In genomic region chr15:59689626-59690236, GRCh38 we compare ENCODE assay signal across 8 cellular contexts. TPM values are rescaled to one million over a fixed set of nuclear protein-coding genes. Genes with fewer than 3 reads are reported as not detected.
DNase-seq lines count a peak whose midpoint lies in the region; ATAC-seq and TF ChIP-seq lines count a peak whose summit lies in the region.

No MANE protein-coding gene starts in this region.

- H3K27me3 ChIP-seq in H9 (ENCODE audit: insufficient read depth, low read length): no peaks in the 10 kb centered on the region

- peaks cover 17% of the 10 kb centered on the region for H3K27me3 Mint-ChIP-seq in H9 (ENCODE audit: low read depth)
- no peaks in the 10 kb centered on the region for H3K27me3 Mint-ChIP-seq in memory B cell

- ATAC-seq in memory B cell (ENCODE audit: low read depth) (peak; percentile 10), HG03175 (IDR thresholded peaks at IDR 0.05; ENCODE audit: unreplicated experiment) (no peak)

- peak overlapping the region; percentile 94 to 96 for H3K4me3 Mint-ChIP-seq in H9
- peak overlapping the region; percentile 97 for H3K4me3 Mint-ChIP-seq in memory B cell

- H3K4me2 ChIP-seq in H9 (ENCODE audit: insufficient read depth, insufficient read length, low read length): peak overlapping the region; percentile 2

- no peak overlapping the region for H3K18ac ChIP-seq in H9 (ENCODE audit: insufficient read length, low read depth, low read length)

- H3K4ac ChIP-seq in H9 (ENCODE audit: low read depth, low read length): no peak overlapping the region

- H2BK12ac ChIP-seq in H9 (ENCODE audit: insufficient read length, low read depth, low read length): no peak overlapping the region

- H2BK20ac ChIP-seq in H9 (ENCODE audit: low read depth, low read length, poor library complexity, severe bottlenecking): no peak overlapping the region

- H3K79me2 ChIP-seq in H9 (ENCODE audit: insufficient read depth, low read length): peaks cover 27% of the 10 kb centered on the region; the same call in 1 of the 2 replicates

- no peak overlapping the region for H3K23ac ChIP-seq in H9 (ENCODE audit: insufficient read length, low read depth, low read length)

- no peak for TF ChIP-seq CTCF in H9 (conservative IDR thresholded peaks at IDR 0.05)

- peaks cover 5% of the 10 kb centered on the region; the same call in 1 of the 2 replicates for H3K4me1 ChIP-seq in H9 (ENCODE audit: insufficient read depth, low read length)

- no peaks in the 10 kb centered on the region for H3K9me3 ChIP-seq in H9 (ENCODE audit: control insufficient read depth, low read depth, low read length)

- H3K9ac ChIP-seq in H9 (ENCODE audit: extremely low read depth, insufficient read length, low read length): no peak overlapping the region

- H3K27ac Mint-ChIP-seq in H9: peak overlapping the region; percentile 94 to 98 (median 98)
- H3K27ac Mint-ChIP-seq in memory B cell: peak overlapping the region; percentile 97

- H4K8ac ChIP-seq in H9 (replicated peaks; ENCODE audit: insufficient read length, low read depth, low read length): no peak overlapping the region

- H3K9me3 Mint-ChIP-seq in H9 (no peaks in the 10 kb centered on the region), memory B cell (no peaks in the 10 kb centered on the region)

- no peaks in the 10 kb centered on the region for H3K23me2 ChIP-seq in H9 (ENCODE audit: insufficient read length, low read depth, low read length, poor library complexity, severe bottlenecking)

- no peak overlapping the region for H2BK120ac ChIP-seq in H9 (ENCODE audit: low read depth, low read length, poor library complexity, severe bottlenecking)

- H2BK15ac ChIP-seq in H9 (ENCODE audit: low read depth, low read length): no peak overlapping the region

- DNase-seq in H9: peak; percentile 78
- DNase-seq in NCI-H524 (lab: John Stamatoyannopoulos, UW): peak; percentile 63 to 84
- peak; percentile 7 to 46 for DNase-seq in activated CD4-positive, alpha-beta T cell treated with anti-CD3 and anti-CD28 coated beads, Interleukin-2, amount 50 U/mL, for 24 hours (ENCODE audit: low read depth in 1 of 2, low spot score in 1 of 2)
- peak; percentile 80 for DNase-seq in ecto neural progenitor cell (ENCODE audit: low spot score)
- peak; percentile 38 to 41 for DNase-seq in memory B cell (ENCODE audit: low spot score in 2 of 2)
- peak; percentile 26 for DNase-seq in stimulated activated CD8-positive, alpha-beta memory T cell treated with anti-CD3 and anti-CD28 coated beads, Interleukin-12 subunit alpha, Interleukin-12 subunit beta, amount 100 ng/mL, for 4 hours (ENCODE audit: low read depth)
- no peak for DNase-seq in D341Med (ENCODE audit: low spot score)

- no peaks in the 10 kb centered on the region for H4K20me1 ChIP-seq in H9 (ENCODE audit: control insufficient read depth, insufficient read depth, insufficient read length)

- H2AK5ac ChIP-seq in H9 (ENCODE audit: insufficient read length, low read length): no peak overlapping the region

- H3T11ph ChIP-seq in H9 (ENCODE audit: low read length): no peak overlapping the region

- H3K36me3 Mint-ChIP-seq in H9 (ENCODE audit: insufficient read depth in 1 of 3, low read depth in 3 of 3) (peaks cover 3 to 16% (median 8%) of the 10 kb centered on the region in 3 experiments), memory B cell (peaks cover 3% of the 10 kb centered on the region)

- H3K4me1 Mint-ChIP-seq in H9: peaks cover 10 to 16% of the 10 kb centered on the region in 2 experiments
- H3K4me1 Mint-ChIP-seq in memory B cell: peaks cover 21% of the 10 kb centered on the region

- no peak overlapping the region for H3K56ac ChIP-seq in H9 (ENCODE audit: insufficient read length, low read depth, low read length)

- no peak overlapping the region for H3K27ac ChIP-seq in H9 (ENCODE audit: insufficient read length, low read depth, low read length)

- WGBS in H9 (ENCODE audit: extremely low coverage, insufficient read length, low lambda C conversion rate): no CpG with 5 or more reads among the region's 25 CpGs

- H3K14ac ChIP-seq in H9 (ENCODE audit: insufficient read depth, low read length): no peak overlapping the region

- no peak overlapping the region for H4K91ac ChIP-seq in H9 (ENCODE audit: insufficient read length, low read depth, low read length)

- no peaks in the 10 kb centered on the region for H3K79me1 ChIP-seq in H9 (ENCODE audit: insufficient read depth, low read depth, low read length, poor library complexity, severe bottlenecking)

- no peak overlapping the region for H4K5ac ChIP-seq in H9 (ENCODE audit: insufficient read length, low read depth, low read length)

- no peak overlapping the region for H2AFZ ChIP-seq in H9 (ENCODE audit: low read length)

- H2BK5ac ChIP-seq in H9 (ENCODE audit: insufficient read length, low read length): no peak overlapping the region

RNA-seq across cellular contexts. Expression of gene BNIP2, which starts 0.6 kb away (rescaled TPM):
- 43.0 and 43.5 TPM in 2 replicates for total RNA-seq in H9 (2021)

RNA-seq across cellular contexts. Expression of gene GTF2A2, which starts 32.4 kb away (rescaled TPM):
- total RNA-seq in H9 (2021): 144 and 147 TPM in 2 replicates
